Comparison of ENCODE assay signal across 1 cellular context in genomic region chr5:43553381-43553780, GRCh38.
TF ChIP-seq lines count a peak whose summit lies in the region.

No MANE protein-coding gene starts in this region.

TF ChIP-seq in A549, 52 proteins besides CTCF, POLR2A, EP300 and RAD21 (continued from another document):
- TF ChIP-seq HMGXB4 (CRISPR knock-in tag; IDR thresholded peaks at IDR 0.05; ENCODE audit: borderline replicate concordance) (no peak), HES2 (IDR thresholded peaks at IDR 0.05) (no peak), NFE2L2 (conservative IDR thresholded peaks at IDR 0.05; ENCODE audit: low read length) (no peak), MAZ (IDR thresholded peaks at IDR 0.05; ENCODE audit: borderline replicate concordance, low read depth, low read length) (no peak)
